ENCODE assay signal across 8 cellular contexts in genomic region chr3:40971191-40972168, GRCh38.
A peak's percentile ranks its signal among the peaks of the same experiment; 100 is the strongest.
DNase-seq lines count a peak whose midpoint lies in the region; ATAC-seq and FAIRE-seq lines count a peak whose summit lies in the region.

No MANE protein-coding gene starts in this region.

- DNase-seq in Ammon's horn (ENCODE audit: low spot score) (peak; percentile 56), NCI-H345 (lab: John Stamatoyannopoulos, UW) (peak; percentile 43), amniotic stem cell (lab: John Stamatoyannopoulos, UW) (peak; percentile 13), NCI-H1694 treated with DMSO at 0.1 percent for 48 hours (lab: John Stamatoyannopoulos, UW) (no peak)
- peak; percentile 13 to 22 for DNase-seq in stimulated activated CD8-positive, alpha-beta memory T cell treated with anti-CD3 and anti-CD28 coated beads, Interleukin-2, amount 100 ng/mL, for 48 hours (ENCODE audit: low read depth in 2 of 2)

- ATAC-seq in GM18858 (IDR thresholded peaks at IDR 0.05; ENCODE audit: unreplicated experiment) (peak; percentile 97), HG03039 (IDR thresholded peaks at IDR 0.05; ENCODE audit: unreplicated experiment) (peak; percentile 97)

- peak; percentile 94 for FAIRE-seq in islet of Langerhans (lab: Jason Lieb, UNC)
